12 cellular contexts compared by ENCODE assay signal in genomic region chr12:56346663-56347062, GRCh38. TPM values are rescaled to one million over a fixed set of nuclear protein-coding genes. Genes with fewer than 3 reads are reported as not detected.
DNase-seq lines count a peak whose midpoint lies in the region; ATAC-seq and TF ChIP-seq lines count a peak whose summit lies in the region.
"Had no signal": no experiment of that assay in that cellular context is flagged by ENCODE, and none has a peak within 500 bp of the region (broad histone marks: within the 10 kb centered on the region; RNA-seq: fewer than 3 reads in every experiment).

No MANE protein-coding gene starts in this region.

- H3K27me3 Mint-ChIP-seq in glutamatergic neuron (ENCODE audit: unreplicated experiment) = no peaks in the 10 kb centered on the region
- H3K27me3 Mint-ChIP-seq in T-helper 2 cell treated with Interferon-gamma antibody and Interleukin-4, amounts not matched to agents 5 μg/mL and 100 μg/mL, for 36 hours (ENCODE audit: low read depth) = no peaks in the 10 kb centered on the region

- no peaks in the 10 kb centered on the region for H3K9me3 Mint-ChIP-seq in glutamatergic neuron (ENCODE audit: unreplicated experiment)
- no peaks in the 10 kb centered on the region for H3K9me3 Mint-ChIP-seq in T-helper 2 cell treated with Interferon-gamma antibody and Interleukin-4, amounts not matched to agents 5 μg/mL and 100 μg/mL, for 36 hours

- H3K4me1 ChIP-seq in A673 (ENCODE audit: insufficient read depth, low read length, poor library complexity, severe bottlenecking) = no peaks in the 10 kb centered on the region
- H3K4me1 ChIP-seq in tibial nerve = no peaks in the 10 kb centered on the region
- H3K4me1 ChIP-seq: SJSA1 had no signal

- POLR2A ChIA-PET in A673 (lab: Charles Lee; ENCODE audit: low non-redundant PET) = interaction anchor here (0.7 kb wide), 1 partner anchor 30 kb away, joined by 4 read pairs; no protein-coding TSS in a partner anchor
- POLR2A ChIA-PET in RWPE1 (lab: Yijun Ruan, JAX; ENCODE audit: low non-redundant PET) = no interaction called here

- H3K36me3 Mint-ChIP-seq in glutamatergic neuron (ENCODE audit: unreplicated experiment) = no peaks in the 10 kb centered on the region
- peaks cover 63% of the 10 kb centered on the region for H3K36me3 Mint-ChIP-seq in T-helper 2 cell treated with Interferon-gamma antibody and Interleukin-4, amounts not matched to agents 5 μg/mL and 100 μg/mL, for 36 hours (ENCODE audit: low read depth)

- H3K36me3 ChIP-seq in A673 (ENCODE audit: insufficient read depth, low read length, poor library complexity, severe bottlenecking) (peaks cover 33% of the 10 kb centered on the region), tibial nerve (peaks cover 2 to 98% (median 23%) of the 10 kb centered on the region in 3 donors)

- intact Hi-C loops in A673 (cut with micrococcal nuclease; ENCODE audit: unreplicated experiment) = no loop called here

- ATAC-seq in esophagus mucosa = no peak

- peak overlapping the region; percentile 33 for H3K27ac Mint-ChIP-seq in glutamatergic neuron (ENCODE audit: unreplicated experiment)
- no peak overlapping the region for H3K27ac Mint-ChIP-seq in T-helper 2 cell treated with Interferon-gamma antibody and Interleukin-4, amounts not matched to agents 5 μg/mL and 100 μg/mL, for 36 hours

- H3K4me3 ChIP-seq in A673 (ENCODE audit: low read depth, low read length, poor library complexity, severe bottlenecking) (no peak overlapping the region), tibial nerve (no peak overlapping the region)
- H3K4me3 ChIP-seq: SJSA1 had no signal

- H3K9me3 ChIP-seq in A673 (ENCODE audit: low read depth, low read length, poor library complexity, severe bottlenecking) (no peaks in the 10 kb centered on the region), tibial nerve (no peaks in the 10 kb centered on the region)
- H3K9me3 ChIP-seq: neutrophil, SJSA1 had no signal

- no TSS peak for BruUV-seq in A673 (replicated peaks; lab: Mats Ljungman, UMichigan)

- no peak for TF ChIP-seq POLR2A in tibial nerve (IDR thresholded peaks at IDR 0.05)

- H3K27me3 ChIP-seq in A673 (replicated peaks; ENCODE audit: insufficient read depth, low read depth, low read length, poor library complexity) = no peaks in the 10 kb centered on the region
- H3K27me3 ChIP-seq in tibial nerve = no peaks in the 10 kb centered on the region
- H3K27me3 ChIP-seq: neutrophil, SJSA1 had no signal

- no peak for DNase-seq in A673 (ENCODE audit: low spot score)
- DNase-seq in GM10266 (ENCODE audit: extremely low spot score) = no peak
- DNase-seq in RWPE1 (ENCODE audit: low spot score) = no peak
- no peak for DNase-seq in glutamatergic neuron
- no peak for DNase-seq in activated effector memory CD4-positive, alpha-beta T cell treated with anti-CD3 and anti-CD28 coated beads, Interleukin-2, amount 50 U/mL, for 16 hours
- DNase-seq in T-helper 2 cell treated with Interferon-gamma antibody and Interleukin-4, amounts not matched to agents 5 μg/mL and 100 μg/mL, for 36 hours (ENCODE audit: low spot score) = no peak
- no peak for DNase-seq in tibial nerve (ENCODE audit: low spot score in 2 of 2)
- DNase-seq: Calu3, NCI-H446 treated with DMSO at 0.1 percent for 48 hours had no signal

- H3K4me1 Mint-ChIP-seq in glutamatergic neuron (ENCODE audit: low read depth, unreplicated experiment) = no peaks in the 10 kb centered on the region
- H3K4me1 Mint-ChIP-seq in T-helper 2 cell treated with Interferon-gamma antibody and Interleukin-4, amounts not matched to agents 5 μg/mL and 100 μg/mL, for 36 hours (ENCODE audit: low read depth) = no peaks in the 10 kb centered on the region

- H3K4me3 Mint-ChIP-seq in glutamatergic neuron (ENCODE audit: unreplicated experiment) = no peak overlapping the region
- no peak overlapping the region for H3K4me3 Mint-ChIP-seq in T-helper 2 cell treated with Interferon-gamma antibody and Interleukin-4, amounts not matched to agents 5 μg/mL and 100 μg/mL, for 36 hours

- TF ChIP-seq CTCF in A673 (conservative IDR thresholded peaks at IDR 0.05; ENCODE audit: low read depth, low read length) (0 out of 2 replicates have a peak, but pooled peaks have one; percentile 20), GM10266 (IDR thresholded peaks at IDR 0.05; ENCODE audit: control insufficient read depth, insufficient read depth, low read depth, missing control alignments) (peak; percentile 11), RWPE1 (conservative IDR thresholded peaks at IDR 0.05; ENCODE audit: low read depth) (no peak), glutamatergic neuron (IDR thresholded peaks at IDR 0.05; ENCODE audit: partially characterized antibody, unreplicated experiment) (no peak), tibial nerve (IDR thresholded peaks at IDR 0.05) (no peak)

- WGBS in tibial nerve, 2 donors = 79 to 83% methylated on average over 8 of the region's 8 CpGs

- TF ChIP-seq EP300 in tibial nerve (IDR thresholded peaks at IDR 0.05) = no peak

- H3K27ac ChIP-seq in A673 (ENCODE audit: low read depth, low read length, poor library complexity, severe bottlenecking) (no peak overlapping the region), RWPE1 (peak overlapping the region; percentile 16; the same call in 1 of the 2 replicates), tibial nerve (no peak overlapping the region)
- H3K27ac ChIP-seq: neutrophil, SJSA1 had no signal

- CTCF ChIA-PET in A673 (lab: Charles Lee) = no interaction called here
- CTCF ChIA-PET in RWPE1 (lab: Yijun Ruan, JAX) = interaction anchor here (0.6 kb wide), 2 partner anchors 8 to 122 kb away, joined by 3 to 8 read pairs; no protein-coding TSS in a partner anchor

RNA-seq across cellular contexts. Expression of gene IL23A, which starts 8.0 kb away (rescaled TPM):
- total RNA-seq in A673 (2021) (not detected in 2 replicates), glutamatergic neuron (ENCODE audit: unreplicated experiment) (0.42 TPM), tibial nerve (not detected), esophagus mucosa (1.8 TPM)

RNA-seq across cellular contexts. Expression of gene PAN2, which starts 12.9 kb away (rescaled TPM):
- total RNA-seq in A673 (2021) = 46.3 and 64.9 TPM in 2 replicates
- total RNA-seq in glutamatergic neuron (ENCODE audit: unreplicated experiment) = 101 TPM
- total RNA-seq in tibial nerve = 10 to 100 TPM; 50.1 to 69.8 (median 63.5) TPM
- 21.4 TPM for total RNA-seq in esophagus mucosa

RNA-seq across cellular contexts. Expression of gene STAT2, which starts 13.2 kb away (rescaled TPM):
- total RNA-seq in A673 (2021) = 41.0 and 51.1 TPM in 2 replicates
- total RNA-seq in glutamatergic neuron (ENCODE audit: unreplicated experiment) = 74.7 TPM
- total RNA-seq in tibial nerve = 100 to 1,000 TPM; 163 to 296 (median 239) TPM
- 54.5 TPM for total RNA-seq in esophagus mucosa

RNA-seq across cellular contexts. Expression of gene APOF, which starts 16.0 kb away (rescaled TPM):
- not detected in 2 replicates for total RNA-seq in A673 (2021)
- not detected for total RNA-seq in glutamatergic neuron (ENCODE audit: unreplicated experiment)
- total RNA-seq in tibial nerve = not detected
- total RNA-seq in esophagus mucosa = not detected
- total RNA-seq: Calu3, SJSA1 had no signal

RNA-seq across cellular contexts. Expression of gene CNPY2, which starts 30.9 kb away (rescaled TPM):
- total RNA-seq in A673 (2021) (162 and 166 TPM in 2 replicates), glutamatergic neuron (ENCODE audit: unreplicated experiment) (141 TPM), tibial nerve (100 to 1,000 TPM in 2 of 4 donors, 10 to 100 TPM in 2; 94.9 to 141 (median 109) TPM), esophagus mucosa (67.7 TPM)

Comparison
In these comparisons a context has a peak if more than half of its experiments do, and no peak if none do; other contexts are left out.
1. CTCF ChIP-seq: peak in A673 (single experiment) and GM10266 (single experiment); none in RWPE1 (single experiment), glutamatergic neuron (single experiment) and tibial nerve (0 of 5).